ENCODE assay signal across 20 cellular contexts in the genomic region with DNA sequence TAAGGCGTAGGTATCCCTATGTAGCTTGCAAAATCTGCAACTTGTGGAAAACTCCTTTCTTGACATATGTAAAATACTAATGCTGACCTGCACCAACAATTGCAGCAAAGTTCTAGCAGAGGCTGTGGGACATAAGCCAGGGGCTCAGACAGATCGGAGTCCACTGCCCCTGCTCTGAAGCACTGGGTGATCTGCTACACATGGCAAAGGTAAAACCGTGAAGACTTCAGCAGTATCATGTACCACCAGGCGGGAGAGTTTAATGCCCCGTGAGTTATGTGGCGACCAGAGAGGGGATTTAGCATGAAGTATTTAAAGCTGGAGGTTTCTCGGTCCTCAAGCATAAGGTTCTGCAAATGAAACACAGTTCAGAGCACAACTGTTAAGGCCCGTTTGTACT.
"Had no signal": no experiment of that assay in that cellular context is flagged by ENCODE, and none has a peak within 500 bp of the region (broad histone marks: within the 10 kb centered on the region; RNA-seq: fewer than 3 reads in every experiment).

No MANE protein-coding gene starts in this region.

- H3K27ac Mint-ChIP-seq: activated B cell treated with CpG ODN at 0.5 μM for 24 hours; activated CD4-positive, alpha-beta memory T cell treated with anti-CD3 and anti-CD28 coated beads, Interleukin-2, amount 10 ng/mL, durations not matched to agents 7 days and 5 days; activated naive CD4-positive, alpha-beta T cell treated with anti-CD3 and anti-CD28 coated beads for 36 hours; activated naive CD8-positive, alpha-beta T cell treated with anti-CD3 and anti-CD28 coated beads for 36 hours; activated T-helper 17 cell treated with anti-CD3 and anti-CD28 coated beads, Interleukin-2, amount 50 U/mL, for 72 hours; T-helper 1 cell treated with Interleukin-12 subunit alpha and Interleukin-12 subunit beta and Interleukin-4 antibody, amounts not matched to agents 30 μg/mL and 1 μg/mL, for 36 hours had no signal

- H3K36me3 ChIP-seq: brain microvascular endothelial cell, cardiac muscle cell, SJSA1 had no signal

- H3K27ac ChIP-seq: brain microvascular endothelial cell, cardiac muscle cell, SJSA1 had no signal

- H3K27me3 ChIP-seq: brain microvascular endothelial cell, cardiac muscle cell, SJSA1 had no signal

- H3K4me3 Mint-ChIP-seq: activated B cell treated with CpG ODN at 0.5 μM for 24 hours; activated CD4-positive, alpha-beta memory T cell treated with anti-CD3 and anti-CD28 coated beads, Interleukin-2, amount 10 ng/mL, durations not matched to agents 7 days and 5 days; activated naive CD4-positive, alpha-beta T cell treated with anti-CD3 and anti-CD28 coated beads for 36 hours; activated naive CD8-positive, alpha-beta T cell treated with anti-CD3 and anti-CD28 coated beads for 36 hours; activated T-helper 17 cell treated with anti-CD3 and anti-CD28 coated beads, Interleukin-2, amount 50 U/mL, for 72 hours; T-helper 1 cell treated with Interleukin-12 subunit alpha and Interleukin-12 subunit beta and Interleukin-4 antibody, amounts not matched to agents 30 μg/mL and 1 μg/mL, for 36 hours had no signal

- H3K4me3 ChIP-seq: cardiac muscle cell, SJSA1 had no signal

- ATAC-seq: activated T-helper 17 cell treated with anti-CD3 and anti-CD28 coated beads, Interleukin-2, amount 50 U/mL, for 72 hours; PC-3 had no signal

- H3K36me3 Mint-ChIP-seq: activated naive CD8-positive, alpha-beta T cell treated with anti-CD3 and anti-CD28 coated beads for 36 hours had no signal

- H3K4me1 Mint-ChIP-seq: activated B cell treated with CpG ODN at 0.5 μM for 24 hours; activated CD4-positive, alpha-beta memory T cell treated with anti-CD3 and anti-CD28 coated beads, Interleukin-2, amount 10 ng/mL, durations not matched to agents 7 days and 5 days; activated naive CD8-positive, alpha-beta T cell treated with anti-CD3 and anti-CD28 coated beads for 36 hours; activated T-helper 17 cell treated with anti-CD3 and anti-CD28 coated beads, Interleukin-2, amount 50 U/mL, for 72 hours had no signal

- DNase-seq: activated B cell treated with CpG ODN at 0.5 μM for 24 hours; activated CD4-positive, alpha-beta memory T cell treated with anti-CD3 and anti-CD28 coated beads, Interleukin-2, amount 10 ng/mL, durations not matched to agents 7 days and 5 days; activated CD4-positive, alpha-beta T cell treated with anti-CD3 and anti-CD28 coated beads for 1 hour; activated CD4-positive, alpha-beta T cell treated with anti-CD3 and anti-CD28 coated beads, Interleukin-2, amount 50 U/mL, for 1 hour; activated gamma-delta T cell; activated naive CD4-positive, alpha-beta T cell treated with anti-CD3 and anti-CD28 coated beads for 36 hours; activated naive CD8-positive, alpha-beta T cell treated with anti-CD3 and anti-CD28 coated beads for 36 hours; activated T-cell treated with anti-CD3 and anti-CD28 coated beads for 4 hours; activated T-cell treated with anti-CD3 and anti-CD28 coated beads, Interleukin-2, amount 50 U/mL, for 48 hours; brain microvascular endothelial cell; Kasumi-1; NCI-H1105 treated with DMSO at 0.1 percent for 48 hours; NCI-H1436 treated with DMSO at 0.1 percent for 48 hours; NCI-H187; NCI-H2081 had no signal

- H3K9me3 ChIP-seq: SJSA1 had no signal

- H3K9me3 Mint-ChIP-seq: activated B cell treated with CpG ODN at 0.5 μM for 24 hours; activated CD4-positive, alpha-beta memory T cell treated with anti-CD3 and anti-CD28 coated beads, Interleukin-2, amount 10 ng/mL, durations not matched to agents 7 days and 5 days; activated naive CD4-positive, alpha-beta T cell treated with anti-CD3 and anti-CD28 coated beads for 36 hours; activated naive CD8-positive, alpha-beta T cell treated with anti-CD3 and anti-CD28 coated beads for 36 hours; activated T-helper 17 cell treated with anti-CD3 and anti-CD28 coated beads, Interleukin-2, amount 50 U/mL, for 72 hours; T-helper 1 cell treated with Interleukin-12 subunit alpha and Interleukin-12 subunit beta and Interleukin-4 antibody, amounts not matched to agents 30 μg/mL and 1 μg/mL, for 36 hours had no signal
